In the genomic region with DNA sequence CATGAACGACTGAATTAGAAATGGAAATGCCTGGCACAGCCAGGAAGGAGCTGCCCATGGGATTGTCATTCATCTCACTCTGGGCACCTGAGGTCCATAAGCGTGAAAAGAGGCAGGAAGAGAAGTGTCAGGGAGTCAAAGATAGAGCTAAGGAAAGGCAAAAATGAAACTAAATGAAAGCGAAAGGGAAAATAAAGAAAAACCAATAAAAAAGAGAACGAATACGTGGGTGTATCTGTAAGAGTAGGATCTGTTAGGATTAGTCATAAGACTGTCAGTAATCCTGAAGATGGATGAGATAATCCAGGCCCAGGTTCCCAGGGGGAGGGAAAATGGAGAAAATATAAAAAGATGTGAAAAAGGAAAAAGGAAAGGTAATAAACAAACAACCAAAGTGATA, we compare ENCODE assay signal across 1 cellular context.
TF ChIP-seq lines count a peak whose summit lies in the region.

No MANE protein-coding gene starts in this region.

TF ChIP-seq in K562, 482 proteins besides CTCF, POLR2A, EP300 and RAD21 (continued from another document and continues in another):
- no peak for TF ChIP-seq ZNF436 (CRISPR knock-in tag; IDR thresholded peaks at IDR 0.05)
- TF ChIP-seq, protein P1, sequence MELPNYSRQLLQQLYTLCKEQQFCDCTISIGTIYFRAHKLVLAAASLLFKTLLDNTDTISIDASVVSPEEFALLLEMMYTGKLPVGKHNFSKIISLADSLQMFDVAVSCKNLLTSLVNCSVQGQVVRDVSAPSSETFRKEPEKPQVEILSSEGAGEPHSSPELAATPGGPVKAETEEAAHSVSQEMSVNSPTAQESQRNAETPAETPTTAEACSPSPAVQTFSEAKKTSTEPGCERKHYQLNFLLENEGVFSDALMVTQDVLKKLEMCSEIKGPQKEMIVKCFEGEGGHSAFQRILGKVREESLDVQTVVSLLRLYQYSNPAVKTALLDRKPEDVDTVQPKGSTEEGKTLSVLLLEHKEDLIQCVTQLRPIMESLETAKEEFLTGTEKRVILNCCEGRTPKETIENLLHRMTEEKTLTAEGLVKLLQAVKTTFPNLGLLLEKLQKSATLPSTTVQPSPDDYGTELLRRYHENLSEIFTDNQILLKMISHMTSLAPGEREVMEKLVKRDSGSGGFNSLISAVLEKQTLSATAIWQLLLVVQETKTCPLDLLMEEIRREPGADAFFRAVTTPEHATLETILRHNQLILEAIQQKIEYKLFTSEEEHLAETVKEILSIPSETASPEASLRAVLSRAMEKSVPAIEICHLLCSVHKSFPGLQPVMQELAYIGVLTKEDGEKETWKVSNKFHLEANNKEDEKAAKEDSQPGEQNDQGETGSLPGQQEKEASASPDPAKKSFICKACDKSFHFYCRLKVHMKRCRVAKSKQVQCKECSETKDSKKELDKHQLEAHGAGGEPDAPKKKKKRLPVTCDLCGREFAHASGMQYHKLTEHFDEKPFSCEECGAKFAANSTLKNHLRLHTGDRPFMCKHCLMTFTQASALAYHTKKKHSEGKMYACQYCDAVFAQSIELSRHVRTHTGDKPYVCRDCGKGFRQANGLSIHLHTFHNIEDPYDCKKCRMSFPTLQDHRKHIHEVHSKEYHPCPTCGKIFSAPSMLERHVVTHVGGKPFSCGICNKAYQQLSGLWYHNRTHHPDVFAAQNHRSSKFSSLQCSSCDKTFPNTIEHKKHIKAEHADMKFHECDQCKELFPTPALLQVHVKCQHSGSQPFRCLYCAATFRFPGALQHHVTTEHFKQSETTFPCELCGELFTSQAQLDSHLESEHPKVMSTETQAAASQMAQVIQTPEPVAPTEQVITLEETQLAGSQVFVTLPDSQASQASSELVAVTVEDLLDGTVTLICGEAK (IDR thresholded peaks at IDR 0.05) = peak; percentile 50; the same call in 1 of the 2 replicates
- TF ChIP-seq, protein P1 (CRISPR knock-in tag; IDR thresholded peaks at IDR 0.05) = no peak
- TF ChIP-seq COPS2 (conservative IDR thresholded peaks at IDR 0.05) = no peak
- TF ChIP-seq XRCC4 (IDR thresholded peaks at IDR 0.05; ENCODE audit: extremely low read depth, insufficient read depth, insufficient read length) = no peak
- TF ChIP-seq MEIS2 (IDR thresholded peaks at IDR 0.05; ENCODE audit: partially characterized antibody) = peak; percentile 69
- TF ChIP-seq RUNX1 (IDR thresholded peaks at IDR 0.05; ENCODE audit: low read depth) = no peak
- TF ChIP-seq, protein P2, sequence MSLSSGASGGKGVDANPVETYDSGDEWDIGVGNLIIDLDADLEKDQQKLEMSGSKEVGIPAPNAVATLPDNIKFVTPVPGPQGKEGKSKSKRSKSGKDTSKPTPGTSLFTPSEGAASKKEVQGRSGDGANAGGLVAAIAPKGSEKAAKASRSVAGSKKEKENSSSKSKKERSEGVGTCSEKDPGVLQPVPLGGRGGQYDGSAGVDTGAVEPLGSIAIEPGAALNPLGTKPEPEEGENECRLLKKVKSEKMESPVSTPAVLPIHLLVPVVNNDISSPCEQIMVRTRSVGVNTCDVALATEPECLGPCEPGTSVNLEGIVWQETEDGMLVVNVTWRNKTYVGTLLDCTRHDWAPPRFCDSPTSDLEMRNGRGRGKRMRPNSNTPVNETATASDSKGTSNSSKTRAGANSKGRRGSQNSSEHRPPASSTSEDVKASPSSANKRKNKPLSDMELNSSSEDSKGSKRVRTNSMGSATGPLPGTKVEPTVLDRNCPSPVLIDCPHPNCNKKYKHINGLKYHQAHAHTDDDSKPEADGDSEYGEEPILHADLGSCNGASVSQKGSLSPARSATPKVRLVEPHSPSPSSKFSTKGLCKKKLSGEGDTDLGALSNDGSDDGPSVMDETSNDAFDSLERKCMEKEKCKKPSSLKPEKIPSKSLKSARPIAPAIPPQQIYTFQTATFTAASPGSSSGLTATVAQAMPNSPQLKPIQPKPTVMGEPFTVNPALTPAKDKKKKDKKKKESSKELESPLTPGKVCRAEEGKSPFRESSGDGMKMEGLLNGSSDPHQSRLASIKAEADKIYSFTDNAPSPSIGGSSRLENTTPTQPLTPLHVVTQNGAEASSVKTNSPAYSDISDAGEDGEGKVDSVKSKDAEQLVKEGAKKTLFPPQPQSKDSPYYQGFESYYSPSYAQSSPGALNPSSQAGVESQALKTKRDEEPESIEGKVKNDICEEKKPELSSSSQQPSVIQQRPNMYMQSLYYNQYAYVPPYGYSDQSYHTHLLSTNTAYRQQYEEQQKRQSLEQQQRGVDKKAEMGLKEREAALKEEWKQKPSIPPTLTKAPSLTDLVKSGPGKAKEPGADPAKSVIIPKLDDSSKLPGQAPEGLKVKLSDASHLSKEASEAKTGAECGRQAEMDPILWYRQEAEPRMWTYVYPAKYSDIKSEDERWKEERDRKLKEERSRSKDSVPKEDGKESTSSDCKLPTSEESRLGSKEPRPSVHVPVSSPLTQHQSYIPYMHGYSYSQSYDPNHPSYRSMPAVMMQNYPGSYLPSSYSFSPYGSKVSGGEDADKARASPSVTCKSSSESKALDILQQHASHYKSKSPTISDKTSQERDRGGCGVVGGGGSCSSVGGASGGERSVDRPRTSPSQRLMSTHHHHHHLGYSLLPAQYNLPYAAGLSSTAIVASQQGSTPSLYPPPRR (CRISPR knock-in tag; IDR thresholded peaks at IDR 0.05; ENCODE audit: borderline replicate concordance) = no peak
- TF ChIP-seq EGR1 (conservative IDR thresholded peaks at IDR 0.05) = peak; percentile 83
- TF ChIP-seq, protein P3, sequence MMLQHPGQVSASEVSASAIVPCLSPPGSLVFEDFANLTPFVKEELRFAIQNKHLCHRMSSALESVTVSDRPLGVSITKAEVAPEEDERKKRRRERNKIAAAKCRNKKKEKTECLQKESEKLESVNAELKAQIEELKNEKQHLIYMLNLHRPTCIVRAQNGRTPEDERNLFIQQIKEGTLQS (IDR thresholded peaks at IDR 0.05) = peak; percentile 50; the same call in 1 of the 2 replicates
- TF ChIP-seq, protein P3 (CRISPR knock-in tag; conservative IDR thresholded peaks at IDR 0.05) = no peak
- peak; percentile 46; the same call in 1 of the 2 replicates for TF ChIP-seq JUND (IDR thresholded peaks at IDR 0.05; ENCODE audit: borderline replicate concordance, low read depth, low read length)
- peak; percentile 36; the same call in 1 of the 3 replicates for TF ChIP-seq JUND (tag; IDR thresholded peaks at IDR 0.05; ENCODE audit: borderline replicate concordance, low read depth, low read length)
- TF ChIP-seq, protein P4, sequence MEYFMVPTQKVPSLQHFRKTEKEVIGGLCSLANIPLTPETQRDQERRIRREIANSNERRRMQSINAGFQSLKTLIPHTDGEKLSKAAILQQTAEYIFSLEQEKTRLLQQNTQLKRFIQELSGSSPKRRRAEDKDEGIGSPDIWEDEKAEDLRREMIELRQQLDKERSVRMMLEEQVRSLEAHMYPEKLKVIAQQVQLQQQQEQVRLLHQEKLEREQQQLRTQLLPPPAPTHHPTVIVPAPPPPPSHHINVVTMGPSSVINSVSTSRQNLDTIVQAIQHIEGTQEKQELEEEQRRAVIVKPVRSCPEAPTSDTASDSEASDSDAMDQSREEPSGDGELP (CRISPR knock-in tag; IDR thresholded peaks at IDR 0.05; ENCODE audit: borderline replicate concordance) = no peak
- TF ChIP-seq, protein P5, sequence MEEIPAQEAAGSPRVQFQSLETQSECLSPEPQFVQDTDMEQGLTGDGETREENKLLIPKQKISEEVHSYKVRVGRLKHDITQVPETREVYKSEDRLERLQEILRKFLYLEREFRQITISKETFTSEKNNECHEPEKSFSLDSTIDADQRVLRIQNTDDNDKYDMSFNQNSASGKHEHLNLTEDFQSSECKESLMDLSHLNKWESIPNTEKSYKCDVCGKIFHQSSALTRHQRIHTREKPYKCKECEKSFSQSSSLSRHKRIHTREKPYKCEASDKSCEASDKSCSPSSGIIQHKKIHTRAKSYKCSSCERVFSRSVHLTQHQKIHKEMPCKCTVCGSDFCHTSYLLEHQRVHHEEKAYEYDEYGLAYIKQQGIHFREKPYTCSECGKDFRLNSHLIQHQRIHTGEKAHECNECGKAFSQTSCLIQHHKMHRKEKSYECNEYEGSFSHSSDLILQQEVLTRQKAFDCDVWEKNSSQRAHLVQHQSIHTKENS (CRISPR knock-in tag; IDR thresholded peaks at IDR 0.05) = no peak
- TF ChIP-seq, protein P6, sequence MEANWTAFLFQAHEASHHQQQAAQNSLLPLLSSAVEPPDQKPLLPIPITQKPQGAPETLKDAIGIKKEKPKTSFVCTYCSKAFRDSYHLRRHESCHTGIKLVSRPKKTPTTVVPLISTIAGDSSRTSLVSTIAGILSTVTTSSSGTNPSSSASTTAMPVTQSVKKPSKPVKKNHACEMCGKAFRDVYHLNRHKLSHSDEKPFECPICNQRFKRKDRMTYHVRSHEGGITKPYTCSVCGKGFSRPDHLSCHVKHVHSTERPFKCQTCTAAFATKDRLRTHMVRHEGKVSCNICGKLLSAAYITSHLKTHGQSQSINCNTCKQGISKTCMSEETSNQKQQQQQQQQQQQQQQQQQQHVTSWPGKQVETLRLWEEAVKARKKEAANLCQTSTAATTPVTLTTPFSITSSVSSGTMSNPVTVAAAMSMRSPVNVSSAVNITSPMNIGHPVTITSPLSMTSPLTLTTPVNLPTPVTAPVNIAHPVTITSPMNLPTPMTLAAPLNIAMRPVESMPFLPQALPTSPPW (CRISPR knock-in tag; IDR thresholded peaks at IDR 0.05) = 0 out of 2 replicates have a peak, but pooled peaks have one; percentile 25
- TF ChIP-seq SREBF2 (CRISPR knock-in tag; IDR thresholded peaks at IDR 0.05) = no peak
- no peak for TF ChIP-seq RNF219 (CRISPR knock-in tag; IDR thresholded peaks at IDR 0.05)
- 0 out of 2 replicates have a peak, but pooled peaks have one; percentile 38 for TF ChIP-seq DPF2 (IDR thresholded peaks at IDR 0.05)
- TF ChIP-seq FOXO4 (CRISPR knock-in tag; IDR thresholded peaks at IDR 0.05) = no peak
- TF ChIP-seq FOSL1 (tag; conservative IDR thresholded peaks at IDR 0.05) = peak; percentile 80
- no peak for TF ChIP-seq HNRNPL (IDR thresholded peaks at IDR 0.05; ENCODE audit: low read depth, low read length)
- TF ChIP-seq ARID1B (IDR thresholded peaks at IDR 0.05) = peak; percentile 62; the same call in 1 of the 2 replicates
